ENCODE assay signal across 21 cellular contexts in the genomic region with DNA sequence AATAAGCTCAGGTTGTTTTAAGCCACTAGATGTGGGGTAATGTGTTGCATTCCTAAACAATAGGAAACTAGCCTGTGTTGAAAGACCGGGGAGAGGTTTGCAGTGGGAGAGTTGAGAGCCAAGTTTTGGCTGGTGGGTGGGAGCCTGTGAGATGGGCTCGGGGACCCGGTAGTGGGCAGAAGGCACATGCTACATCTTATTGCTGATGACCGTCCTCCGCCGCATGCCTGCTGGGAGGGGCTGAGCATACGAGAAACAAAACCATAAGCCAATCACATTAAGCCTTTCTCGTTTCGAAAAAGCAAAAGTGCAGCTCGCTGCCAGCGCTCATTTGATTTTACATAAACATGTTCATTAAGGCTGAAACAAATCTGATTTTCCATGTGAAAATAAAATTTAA. TPM values are rescaled to one million over a fixed set of nuclear protein-coding genes. Genes with fewer than 3 reads are reported as not detected.
DNase-seq lines count a peak whose midpoint lies in the region; ATAC-seq and TF ChIP-seq lines count a peak whose summit lies in the region.
"Had no signal": no experiment of that assay in that cellular context is flagged by ENCODE, and none has a peak within 500 bp of the region (broad histone marks: within the 10 kb centered on the region; RNA-seq: fewer than 3 reads in every experiment).

No MANE protein-coding gene starts in this region.

- H3K4me3 Mint-ChIP-seq in T-helper 2 cell treated with Interferon-gamma antibody and Interleukin-4, amounts not matched to agents 5 μg/mL and 100 μg/mL, for 36 hours: peak overlapping the region; percentile 2
- peak overlapping the region; percentile 70 for H3K4me3 Mint-ChIP-seq in glutamatergic neuron (ENCODE audit: unreplicated experiment)
- H3K4me3 Mint-ChIP-seq in stimulated activated naive CD8-positive, alpha-beta T cell treated with anti-CD3 and anti-CD28 coated beads, Interleukin-15, amount 100 ng/mL, for 72 hours: no peak overlapping the region

- peaks cover 4% of the 10 kb centered on the region for H3K27me3 Mint-ChIP-seq in T-helper 2 cell treated with Interferon-gamma antibody and Interleukin-4, amounts not matched to agents 5 μg/mL and 100 μg/mL, for 36 hours (ENCODE audit: low read depth)
- H3K27me3 Mint-ChIP-seq in glutamatergic neuron (ENCODE audit: unreplicated experiment): peaks cover 29% of the 10 kb centered on the region
- H3K27me3 Mint-ChIP-seq in stimulated activated naive CD8-positive, alpha-beta T cell treated with anti-CD3 and anti-CD28 coated beads, Interleukin-15, amount 100 ng/mL, for 72 hours: peaks cover 13% of the 10 kb centered on the region

- peaks cover 16% of the 10 kb centered on the region for H3K4me1 Mint-ChIP-seq in T-helper 2 cell treated with Interferon-gamma antibody and Interleukin-4, amounts not matched to agents 5 μg/mL and 100 μg/mL, for 36 hours (ENCODE audit: low read depth)
- peaks cover 69% of the 10 kb centered on the region for H3K4me1 Mint-ChIP-seq in glutamatergic neuron (ENCODE audit: low read depth, unreplicated experiment)
- peaks cover 25% of the 10 kb centered on the region for H3K4me1 Mint-ChIP-seq in stimulated activated naive CD8-positive, alpha-beta T cell treated with anti-CD3 and anti-CD28 coated beads, Interleukin-15, amount 100 ng/mL, for 72 hours

- TF ChIP-seq CTCF in Loucy (conservative IDR thresholded peaks at IDR 0.05; ENCODE audit: low read length) (no peak), glutamatergic neuron (IDR thresholded peaks at IDR 0.05; ENCODE audit: partially characterized antibody, unreplicated experiment) (no peak)

- no peaks in the 10 kb centered on the region for H3K36me3 ChIP-seq in BLaER1
- H3K36me3 ChIP-seq in Loucy (ENCODE audit: insufficient read depth, low read length): no peaks in the 10 kb centered on the region

- no peaks in the 10 kb centered on the region for H3K79me2 ChIP-seq in Loucy (ENCODE audit: insufficient read depth, low read length)

- 0 out of 2 replicates have a peak overlapping the region, but pooled peaks have one; percentile 13 for H2AFZ ChIP-seq in Loucy (ENCODE audit: low read length)

- H3K9me3 ChIP-seq in BLaER1 (peaks cover 10% of the 10 kb centered on the region; the same call in 1 of the 2 replicates), Loucy (ENCODE audit: insufficient read depth, low read depth, low read length) (no peaks in the 10 kb centered on the region)
- H3K9me3 ChIP-seq: Caco-2 had no signal

- H3K4me3 ChIP-seq in BLaER1 (no peak overlapping the region), Loucy (ENCODE audit: low read length, poor library complexity, severe bottlenecking) (peak overlapping the region; percentile 48)

- H3K27me3 ChIP-seq in BLaER1: peaks cover 5% of the 10 kb centered on the region; the same call in 1 of the 2 replicates
- H3K27me3 ChIP-seq in Loucy (ENCODE audit: insufficient read depth, low read length, poor library complexity, severe bottlenecking): no peaks in the 10 kb centered on the region

- H3K4me2 ChIP-seq in BLaER1: peak overlapping the region; percentile 52
- H3K4me2 ChIP-seq in Loucy (ENCODE audit: low read depth, low read length, poor library complexity, severe bottlenecking): peak overlapping the region; percentile 62

- no peaks in the 10 kb centered on the region for H3K36me3 Mint-ChIP-seq in T-helper 2 cell treated with Interferon-gamma antibody and Interleukin-4, amounts not matched to agents 5 μg/mL and 100 μg/mL, for 36 hours (ENCODE audit: low read depth)
- H3K36me3 Mint-ChIP-seq in glutamatergic neuron (ENCODE audit: unreplicated experiment): no peaks in the 10 kb centered on the region

- peak overlapping the region; percentile 5; the same call in 1 of the 2 replicates for H3K27ac ChIP-seq in BLaER1

- no peak for ATAC-seq in stimulated activated naive CD8-positive, alpha-beta T cell treated with anti-CD3 and anti-CD28 coated beads, Interleukin-15, amount 100 ng/mL, for 72 hours
- ATAC-seq: PC-3 had no signal

- H3F3A ChIP-seq in Loucy (ENCODE audit: low read depth): peaks cover 2% of the 10 kb centered on the region; the same call in 1 of the 2 replicates

- H3K9ac ChIP-seq in BLaER1 (no peak overlapping the region), Loucy (ENCODE audit: low read depth, low read length, poor library complexity, severe bottlenecking) (peak overlapping the region; percentile 32)

- H3K4me1 ChIP-seq in BLaER1 (peaks cover 79% of the 10 kb centered on the region), Loucy (ENCODE audit: insufficient read depth, low read length, poor library complexity, severe bottlenecking) (peaks cover 64% of the 10 kb centered on the region)
- H3K4me1 ChIP-seq: Caco-2 had no signal

- H3K27ac Mint-ChIP-seq in T-helper 2 cell treated with Interferon-gamma antibody and Interleukin-4, amounts not matched to agents 5 μg/mL and 100 μg/mL, for 36 hours: no peak overlapping the region
- peak overlapping the region; percentile 90 for H3K27ac Mint-ChIP-seq in glutamatergic neuron (ENCODE audit: unreplicated experiment)
- no peak overlapping the region for H3K27ac Mint-ChIP-seq in stimulated activated naive CD8-positive, alpha-beta T cell treated with anti-CD3 and anti-CD28 coated beads, Interleukin-15, amount 100 ng/mL, for 72 hours

- H4K20me1 ChIP-seq in BLaER1 (no peaks in the 10 kb centered on the region), Loucy (ENCODE audit: insufficient read depth, low read length, poor library complexity, severe bottlenecking) (no peaks in the 10 kb centered on the region)

- no peaks in the 10 kb centered on the region for H3K9me3 Mint-ChIP-seq in T-helper 2 cell treated with Interferon-gamma antibody and Interleukin-4, amounts not matched to agents 5 μg/mL and 100 μg/mL, for 36 hours
- peaks cover 25% of the 10 kb centered on the region for H3K9me3 Mint-ChIP-seq in glutamatergic neuron (ENCODE audit: unreplicated experiment)
- no peaks in the 10 kb centered on the region for H3K9me3 Mint-ChIP-seq in stimulated activated naive CD8-positive, alpha-beta T cell treated with anti-CD3 and anti-CD28 coated beads, Interleukin-15, amount 100 ng/mL, for 72 hours
- H3K9me3 Mint-ChIP-seq: CD4-positive, alpha-beta memory T cell had no signal

- H3K9me2 ChIP-seq in Loucy (replicated peaks; ENCODE audit: low read depth, low read length): no peaks in the 10 kb centered on the region

- no peak for DNase-seq in T-helper 2 cell treated with Interferon-gamma antibody and Interleukin-4, amounts not matched to agents 5 μg/mL and 100 μg/mL, for 36 hours (ENCODE audit: low spot score)
- DNase-seq in T-helper 2 cell: no peak
- peak; percentile 48 for DNase-seq in glutamatergic neuron
- no peak for DNase-seq in SKM-1 treated with dmso at 0.1 percent for 144 hours (lab: John Stamatoyannopoulos, UW; ENCODE audit: unreplicated experiment)
- DNase-seq in stimulated activated naive CD8-positive, alpha-beta T cell treated with anti-CD3 and anti-CD28 coated beads, Interleukin-15, amount 100 ng/mL, for 72 hours: no peak
- DNase-seq in HuH-7.5 (ENCODE audit: low spot score): no peak
- DNase-seq: 8988T; Caco-2; CD4-positive, alpha-beta memory T cell; DMS79; HCEC 1CT; IMR-90; MM.1S; NCI-H2029 treated with DMSO at 0.1 percent for 48 hours; NCI-H446 treated with DMSO at 0.1 percent for 48 hours; NCI-H526; NK-92 treated with Interleukin-12 subunit alpha and Interleukin-12 subunit beta, amount 100 ng/mL, for 24 hours; PC-3; Right ventricle myocardium superior had no signal

RNA-seq across cellular contexts. Expression of a gene that starts 57.4 kb away (rescaled TPM):
- total RNA-seq in glutamatergic neuron (ENCODE audit: unreplicated experiment): 17.0 TPM

Comparison
In these comparisons a context has a peak if more than half of its experiments do, and no peak if none do; other contexts are left out.
1. H3K4me3 Mint-ChIP-seq: peak in T-helper 2 cell treated with Interferon-gamma antibody and Interleukin-4, amounts not matched to agents 5 μg/mL and 100 μg/mL, for 36 hours (single experiment) and glutamatergic neuron (single experiment); none in stimulated activated naive CD8-positive, alpha-beta T cell treated with anti-CD3 and anti-CD28 coated beads, Interleukin-15, amount 100 ng/mL, for 72 hours (0 of 2).